Comparison of ENCODE assay signal across 16 cellular contexts in genomic region chr1:6870086-6870485, GRCh38.
A peak's percentile ranks its signal among the peaks of the same experiment; 100 is the strongest.
DNase-seq lines count a peak whose midpoint lies in the region; TF ChIP-seq lines count a peak whose summit lies in the region.
"Had no signal": no experiment of that assay in that cellular context is flagged by ENCODE, and none has a peak within 500 bp of the region (broad histone marks: within the 10 kb centered on the region; RNA-seq: fewer than 3 reads in every experiment).

No MANE protein-coding gene starts in this region.

- H3K4me3 Mint-ChIP-seq in neural progenitor cell: no peak overlapping the region
- H3K4me3 Mint-ChIP-seq: activated CD4-positive, alpha-beta T cell treated with anti-CD3 and anti-CD28 coated beads, Interleukin-2, amount 10 ng/mL, durations not matched to agents 7 days and 5 days had no signal

- H3K9me3 ChIP-seq in adipocyte (ENCODE audit: control insufficient read depth, low read length) (no peaks in the 10 kb centered on the region), fibroblast of lung (ENCODE audit: control insufficient read depth, insufficient read depth, low read depth, low read length) (no peaks in the 10 kb centered on the region), neural progenitor cell (ENCODE audit: low read depth) (no peaks in the 10 kb centered on the region)

- H3K4me1 Mint-ChIP-seq in neural progenitor cell: peaks cover 71% of the 10 kb centered on the region

- H3F3A ChIP-seq in neural progenitor cell (ENCODE audit: low read depth): peaks cover 23% of the 10 kb centered on the region

- peak overlapping the region; percentile 33 for H3K4me2 ChIP-seq in fibroblast of lung (ENCODE audit: extremely low read depth, insufficient read depth, low read length)
- no peak overlapping the region for H3K4me2 ChIP-seq in neural progenitor cell

- H3K4me1 ChIP-seq in adipocyte (ENCODE audit: control insufficient read depth, insufficient read depth, low read length) (peaks cover 33% of the 10 kb centered on the region), fibroblast of lung (ENCODE audit: control insufficient read depth, extremely low read depth, insufficient read depth, low read length) (peaks cover 8% of the 10 kb centered on the region), neural progenitor cell (peaks cover 45% of the 10 kb centered on the region)

- H3K9me3 Mint-ChIP-seq in neural progenitor cell: no peaks in the 10 kb centered on the region
- H3K9me3 Mint-ChIP-seq: activated CD4-positive, alpha-beta T cell treated with anti-CD3 and anti-CD28 coated beads, Interleukin-2, amount 10 ng/mL, durations not matched to agents 7 days and 5 days had no signal

- H3K27me3 Mint-ChIP-seq in neural progenitor cell (ENCODE audit: insufficient read depth, low read depth): no peaks in the 10 kb centered on the region
- H3K27me3 Mint-ChIP-seq: activated CD4-positive, alpha-beta T cell treated with anti-CD3 and anti-CD28 coated beads, Interleukin-2, amount 10 ng/mL, durations not matched to agents 7 days and 5 days had no signal

- H3K27me3 ChIP-seq in adipocyte (replicated peaks; ENCODE audit: control insufficient read depth, insufficient read depth, low read length) (no peaks in the 10 kb centered on the region), fibroblast of lung (ENCODE audit: control insufficient read depth, insufficient read depth, low read length) (no peaks in the 10 kb centered on the region), neural progenitor cell (no peaks in the 10 kb centered on the region)

- H4K20me1 ChIP-seq in fibroblast of lung (ENCODE audit: control insufficient read depth, extremely low read depth, insufficient read depth, low read length) (no peaks in the 10 kb centered on the region), neural progenitor cell (ENCODE audit: low read depth) (peaks cover 45% of the 10 kb centered on the region)

- peak overlapping the region; percentile 26 for H3K27ac ChIP-seq in fibroblast of lung (ENCODE audit: insufficient read depth, low read length)
- H3K27ac ChIP-seq in neural progenitor cell: no peak overlapping the region

- H3K9ac ChIP-seq in adipocyte (ENCODE audit: low read length) (no peak overlapping the region), fibroblast of lung (ENCODE audit: insufficient read depth, low read length) (no peak overlapping the region), neural progenitor cell (no peak overlapping the region)

- H3K36me3 Mint-ChIP-seq in neural progenitor cell: peaks cover 2% of the 10 kb centered on the region

- DNase-seq in EL (peak; percentile 51), adipocyte (ENCODE audit: low read depth) (peak; percentile 55), fibroblast of lung (ENCODE audit: low read depth in 2 of 2) (peak; percentile 30 to 33), neural progenitor cell (ENCODE audit: low spot score) (no peak), SK-N-DZ (ENCODE audit: low spot score) (no peak), cortex of kidney (lab: John Stamatoyannopoulos, UW) (no peak), NCI-H524 (lab: John Stamatoyannopoulos, UW) (no peak)
- no peak for DNase-seq in activated CD4-positive, CD25-positive, alpha-beta regulatory T cell (lab: John Stamatoyannopoulos, UW)
- DNase-seq: activated CD4-positive, alpha-beta T cell treated with anti-CD3 and anti-CD28 coated beads, Interleukin-2, amount 10 ng/mL, durations not matched to agents 7 days and 5 days; activated naive CD4-positive, alpha-beta T cell treated with anti-CD3 and anti-CD28 coated beads, Interleukin-2, amount 50 U/mL, for 16 hours; glutamatergic neuron; mesendoderm; NCI-H146; NCI-H2227 treated with DMSO at 0.1 percent for 48 hours; stimulated activated CD4-positive, alpha-beta T cell treated with anti-CD3 and anti-CD28 coated beads, Interleukin-2, amount 100 ng/mL, for 48 hours; substantia nigra had no signal

- no peak for TF ChIP-seq CTCF in fibroblast of lung (conservative IDR thresholded peaks at IDR 0.05 in 1 of 2, IDR thresholded peaks at IDR 0.05 in 1 of 2; ENCODE audit: low read depth in 1 of 2, low read length in 2 of 2)
- TF ChIP-seq CTCF in neural progenitor cell (IDR thresholded peaks at IDR 0.05): no peak

- H3K4me3 ChIP-seq in adipocyte (ENCODE audit: low read length): no peak overlapping the region
- peak overlapping the region in 1 of 4 experiments; percentile 3 for H3K4me3 ChIP-seq in fibroblast of lung (replicated peaks in 1 of 4; ENCODE audit: control extremely low read depth in 1 of 4, insufficient read depth in 1 of 4, low read depth in 3 of 4, low read length in 4 of 4)
- H3K4me3 ChIP-seq in neural progenitor cell: no peak overlapping the region

- H2AFZ ChIP-seq in fibroblast of lung (ENCODE audit: low read length) (no peak overlapping the region), neural progenitor cell (replicated peaks) (no peak overlapping the region)

- H3K79me2 ChIP-seq in fibroblast of lung (ENCODE audit: control insufficient read depth, insufficient read depth, low read length): no peaks in the 10 kb centered on the region
- peaks cover 70% of the 10 kb centered on the region for H3K79me2 ChIP-seq in neural progenitor cell (ENCODE audit: low read depth)

- H3K27ac Mint-ChIP-seq in neural progenitor cell: peak overlapping the region; percentile 33
- H3K27ac Mint-ChIP-seq: activated CD4-positive, alpha-beta T cell treated with anti-CD3 and anti-CD28 coated beads, Interleukin-2, amount 10 ng/mL, durations not matched to agents 7 days and 5 days had no signal

- peaks cover 3% of the 10 kb centered on the region for H3K36me3 ChIP-seq in adipocyte (ENCODE audit: control insufficient read depth, insufficient read depth, low read length, severe bottlenecking)
- H3K36me3 ChIP-seq in fibroblast of lung (ENCODE audit: control insufficient read depth, insufficient read depth, low read length): no peaks in the 10 kb centered on the region
- H3K36me3 ChIP-seq in neural progenitor cell: no peaks in the 10 kb centered on the region

Comparison
In these comparisons a context has a peak if more than half of its experiments do, and no peak if none do; other contexts are left out.
1. DNase-seq: peak in EL (single experiment), adipocyte (single experiment) and fibroblast of lung (2 of 2); none in neural progenitor cell (single experiment), SK-N-DZ (single experiment), cortex of kidney (single experiment), activated CD4-positive, CD25-positive, alpha-beta regulatory T cell (0 of 4) and NCI-H524 (0 of 2).